ENCODE assay signal across 1 cellular context in genomic region chr9:88737876-88738275, GRCh38.
TF ChIP-seq lines count a peak whose summit lies in the region.

No MANE protein-coding gene starts in this region.

TF ChIP-seq in GM23338, 12 proteins besides CTCF, POLR2A, EP300 and RAD21 (continued from another document):
- no peak for TF ChIP-seq REST (IDR thresholded peaks at IDR 0.05; ENCODE audit: unreplicated experiment)
